Comparison of ENCODE assay signal across 1 cellular context in genomic region chr19:34838753-34839431, GRCh38.
TF ChIP-seq lines count a peak whose summit lies in the region.

No MANE protein-coding gene starts in this region.

TF ChIP-seq in HepG2, 621 proteins besides CTCF, POLR2A, EP300 and RAD21 (continued from another document):
- TF ChIP-seq ZBTB37 (CRISPR knock-in tag; IDR thresholded peaks at IDR 0.05) (no peak), NR3C1 (CRISPR knock-in tag; IDR thresholded peaks at IDR 0.05) (no peak), ZNF775 (CRISPR knock-in tag; IDR thresholded peaks at IDR 0.05; ENCODE audit: borderline replicate concordance) (no peak), FOSL1 (CRISPR knock-in tag; IDR thresholded peaks at IDR 0.05; ENCODE audit: borderline replicate concordance) (no peak), ELF4 (CRISPR knock-in tag; IDR thresholded peaks at IDR 0.05; ENCODE audit: borderline replicate concordance) (no peak), SIX4 (CRISPR knock-in tag; IDR thresholded peaks at IDR 0.05) (no peak), ZNF713 (CRISPR knock-in tag; IDR thresholded peaks at IDR 0.05) (no peak), POGZ (CRISPR knock-in tag; IDR thresholded peaks at IDR 0.05) (0 out of 2 replicates have a peak, but pooled peaks have one; percentile 45), ELF1 (CRISPR knock-in tag; IDR thresholded peaks at IDR 0.05) (no peak), SP5 (CRISPR knock-in tag; IDR thresholded peaks at IDR 0.05; ENCODE audit: borderline replicate concordance, low read depth) (no peak), ZNF431 (CRISPR knock-in tag; IDR thresholded peaks at IDR 0.05; ENCODE audit: borderline replicate concordance, low read depth) (0 out of 2 replicates have a peak, but pooled peaks have one; percentile 17), ZFP36L1 (CRISPR knock-in tag; IDR thresholded peaks at IDR 0.05) (no peak), ZFYVE20 (CRISPR knock-in tag; IDR thresholded peaks at IDR 0.05; ENCODE audit: borderline replicate concordance, low read depth) (no peak), CHD4 (IDR thresholded peaks at IDR 0.05; ENCODE audit: borderline replicate concordance, low read length) (no peak), SRY (CRISPR knock-in tag; IDR thresholded peaks at IDR 0.05) (no peak), SRF (IDR thresholded peaks at IDR 0.05; ENCODE audit: low read depth, low read length) (no peak), TAF1 (CRISPR knock-in tag; IDR thresholded peaks at IDR 0.05) (no peak), MIER2 (CRISPR knock-in tag; IDR thresholded peaks at IDR 0.05) (no peak), TCF7 (IDR thresholded peaks at IDR 0.05; ENCODE audit: low read depth) (no peak), PBX3 (CRISPR knock-in tag; IDR thresholded peaks at IDR 0.05; ENCODE audit: borderline replicate concordance) (no peak), ZNF777 (CRISPR knock-in tag; IDR thresholded peaks at IDR 0.05) (0 out of 2 replicates have a peak, but pooled peaks have one; percentile 36), MEIS1 (CRISPR knock-in tag; IDR thresholded peaks at IDR 0.05; ENCODE audit: borderline replicate concordance) (no peak), FOXM1 (CRISPR knock-in tag; IDR thresholded peaks at IDR 0.05) (no peak), XRCC5 (optimal IDR thresholded peaks at IDR 0.05; ENCODE audit: low read length) (no peak), ATF7-NPFF (CRISPR knock-in tag; IDR thresholded peaks at IDR 0.05; ENCODE audit: low read depth) (no peak), ZIK1 (CRISPR knock-in tag; IDR thresholded peaks at IDR 0.05; ENCODE audit: borderline replicate concordance, low read depth) (peak; percentile 63; the same call in 1 of the 2 replicates), CCAR2 (optimal IDR thresholded peaks at IDR 0.05; ENCODE audit: low read depth, low read length) (no peak), ARHGAP35 (CRISPR knock-in tag; IDR thresholded peaks at IDR 0.05; ENCODE audit: borderline replicate concordance) (0 out of 2 replicates have a peak, but pooled peaks have one; percentile 40), GMEB1 (CRISPR knock-in tag; IDR thresholded peaks at IDR 0.05; ENCODE audit: borderline replicate concordance) (peak; percentile 54; the same call in 1 of the 2 replicates)
